In genomic region chr10:70106958-70107791, GRCh38 we compare ENCODE assay signal across 9 cellular contexts. TPM values are rescaled to one million over a fixed set of nuclear protein-coding genes. Genes with fewer than 3 reads are reported as not detected.
DNase-seq lines count a peak whose midpoint lies in the region; ATAC-seq, FAIRE-seq and TF ChIP-seq lines count a peak whose summit lies in the region.
"Had no signal": no experiment of that assay in that cellular context is flagged by ENCODE, and none has a peak within 500 bp of the region (broad histone marks: within the 10 kb centered on the region; RNA-seq: fewer than 3 reads in every experiment).

No MANE protein-coding gene starts in this region.

- no peak overlapping the region for H2BK5ac ChIP-seq in H1 (ENCODE audit: low read depth, low read length)

- no peak overlapping the region for H3K27ac Mint-ChIP-seq in type B pancreatic cell
- H3K27ac Mint-ChIP-seq: activated naive CD8-positive, alpha-beta T cell had no signal

- no peak overlapping the region for H2AK5ac ChIP-seq in H1 (ENCODE audit: low read depth, low read length)

- H3K27me3 ChIP-seq in heart right ventricle (no peaks in the 10 kb centered on the region), H1 (replicated peaks in 1 of 4; ENCODE audit: control insufficient read depth in 3 of 4, extremely low read depth in 1 of 4, insufficient read depth in 3 of 4, low read length in 3 of 4) (no peaks in the 10 kb centered on the region), stomach (no peaks in the 10 kb centered on the region)

- no peak overlapping the region for H3K14ac ChIP-seq in H1 (ENCODE audit: insufficient read length)

- FAIRE-seq in H1 (lab: Jason Lieb, UNC), result peak; percentile 87

- no peak overlapping the region for H2BK120ac ChIP-seq in H1 (replicated peaks; ENCODE audit: low read depth, low read length)

- H4K20me1 ChIP-seq in H1 (replicated peaks in 1 of 2; ENCODE audit: control insufficient read depth in 1 of 2, insufficient read depth in 2 of 2, low read length in 2 of 2), result peaks cover 0 to 4% of the 10 kb centered on the region in 2 experiments

- CTCF ChIA-PET in H1 (lab: Charles Lee; ENCODE audit: partially characterized antibody), result interaction anchor here (0.6 to 13.4 kb wide), 23 partner anchors 7 to 391 kb away, joined by 3 to 155 read pairs (median 4); partner anchors contain the start of gene TYSND1

- H2BK12ac ChIP-seq in H1 (ENCODE audit: low read depth, low read length), result no peak overlapping the region

- no peak overlapping the region for H3K4me2 ChIP-seq in H1 (ENCODE audit: insufficient read depth in 1 of 2, low read depth in 2 of 2, low read length in 2 of 2)

- no peak overlapping the region for H3K23ac ChIP-seq in H1 (ENCODE audit: insufficient read length)

- no peak overlapping the region for H3K4me3 Mint-ChIP-seq in type B pancreatic cell
- H3K4me3 Mint-ChIP-seq: activated naive CD8-positive, alpha-beta T cell had no signal

- H3K4me1 Mint-ChIP-seq in type B pancreatic cell (ENCODE audit: unreplicated experiment), result peaks cover 19% of the 10 kb centered on the region

- H3K36me3 ChIP-seq in heart right ventricle (peaks cover 0 to 54% (median 10%) of the 10 kb centered on the region in 9 donors), H1 (ENCODE audit: control insufficient read depth in 2 of 4, insufficient read depth in 4 of 4, low read length in 3 of 4) (no peaks in the 10 kb centered on the region), stomach (peaks cover 5 to 56% (median 40%) of the 10 kb centered on the region in 4 donors)

- H4K91ac ChIP-seq in H1 (replicated peaks; ENCODE audit: insufficient read length, low read length), result no peak overlapping the region

- peak; percentile 61 to 71 for TF ChIP-seq RAD21 in H1 (IDR thresholded peaks at IDR 0.05 in 1 of 2, conservative IDR thresholded peaks at IDR 0.05 in 1 of 2; ENCODE audit: low read depth in 2 of 2, low read length in 2 of 2)

- H2BK20ac ChIP-seq in H1 (ENCODE audit: low read length), result no peak overlapping the region; the same call in 1 of the 2 replicates

- peaks cover 34% of the 10 kb centered on the region for H3K36me3 Mint-ChIP-seq in type B pancreatic cell

- peak in 3 of 8 donors; percentile 13 to 43 (median 18) for ATAC-seq in heart right ventricle
- ATAC-seq in HG02571 (IDR thresholded peaks at IDR 0.05; ENCODE audit: unreplicated experiment), result no peak
- ATAC-seq in HG03025 (IDR thresholded peaks at IDR 0.05; ENCODE audit: low FRiP score, unreplicated experiment), result no peak

- no peak overlapping the region for H2BK15ac ChIP-seq in H1 (ENCODE audit: low read length)

- H3K56ac ChIP-seq in H1 (replicated peaks; ENCODE audit: insufficient read length, low read depth, low read length), result peak overlapping the region; percentile 53

- H3K9ac ChIP-seq in H1 (replicated peaks in 1 of 4; ENCODE audit: extremely low read depth in 1 of 4, low read depth in 3 of 4, low read length in 3 of 4), result no peak overlapping the region; a peak in 1 of 7 replicates

- TF ChIP-seq POLR2A in H1 (IDR thresholded peaks at IDR 0.05; ENCODE audit: control extremely low read depth in 1 of 2, low read depth in 2 of 2, low read length in 2 of 2), result no peak
- no peak for TF ChIP-seq POLR2A in stomach (IDR thresholded peaks at IDR 0.05)

- H3K4me3 ChIP-seq in heart right ventricle (no peak overlapping the region), H1 (ENCODE audit: extremely low read depth in 1 of 4, insufficient read depth in 2 of 4, low read depth in 3 of 4, low read length in 4 of 4) (no peak overlapping the region), stomach (no peak overlapping the region)

- no peak overlapping the region for H4K5ac ChIP-seq in H1 (ENCODE audit: insufficient read length, low read depth, low read length)

- no peaks in the 10 kb centered on the region for H3K79me1 ChIP-seq in H1 (ENCODE audit: low read depth, low read length)

- intact Hi-C loops in heart right ventricle (cut with DNase I), result no loop called here
- intact Hi-C loops in cardiac septum (cut with DNase I), result no loop called here
- intact Hi-C loops in stomach (cut with DNase I; ENCODE audit: low total_unique reads), result no loop called here

- TF ChIP-seq EP300 in H1 (IDR thresholded peaks at IDR 0.05; ENCODE audit: borderline replicate concordance in 1 of 2, low read depth in 2 of 2, low read length in 2 of 2) (no peak), stomach (IDR thresholded peaks at IDR 0.05) (no peak)

- H2AFZ ChIP-seq in H1 (ENCODE audit: low read length), result no peak overlapping the region

- no peak overlapping the region for H3K18ac ChIP-seq in H1 (ENCODE audit: extremely low read depth, low read length)

- H3K79me2 ChIP-seq in H1 (ENCODE audit: control insufficient read depth in 1 of 2, insufficient read depth in 2 of 2, low read length in 2 of 2), result no peaks in the 10 kb centered on the region

- H3K27ac ChIP-seq in heart right ventricle, result no peak overlapping the region
- H3K27ac ChIP-seq in H1 (ENCODE audit: low read depth, low read length), result no peak overlapping the region
- H3K27ac ChIP-seq in stomach, result no peak overlapping the region

- WGBS in heart right ventricle, 2 donors, result 71 to 74% methylated on average over 22 of the region's 22 CpGs
- WGBS in H1 (ENCODE audit: extremely low coverage in 1 of 2, insufficient coverage in 1 of 2, insufficient read length in 1 of 2, insufficient replicate concordance in 2 of 2, low coverage in 1 of 2, low lambda C conversion rate in 2 of 2, missing lambda C conversion rate in 1 of 2), 2 experiments, result 53% methylated on average over 22 of the region's 22 CpGs; no CpG with 5 or more reads in 1 of the 2 experiments
- WGBS in stomach, 5 donors, result 71 to 79% (median 73%) methylated on average over 20 to 22 of the region's 22 CpGs

- H3K4ac ChIP-seq in H1 (replicated peaks; ENCODE audit: insufficient read length, low read depth, low read length), result peak overlapping the region; percentile 93

- POLR2A ChIA-PET in H1 (lab: Charles Lee; ENCODE audit: partially characterized antibody), result interaction anchor here (0.6 to 1.6 kb wide), 3 partner anchors 9 to 38 kb away, joined by 3 read pairs; no protein-coding TSS in a partner anchor

- TF ChIP-seq CTCF in heart right ventricle (IDR thresholded peaks at IDR 0.05) (peak in 8 of 9 donors; percentile 8 to 51 (median 43)), H1 (IDR thresholded peaks at IDR 0.05; ENCODE audit: control extremely low read depth in 1 of 3, insufficient read depth in 1 of 3, low read depth in 1 of 3, low read length in 3 of 3) (peak; percentile 87 to 99 (median 97)), type B pancreatic cell (conservative IDR thresholded peaks at IDR 0.05) (peak; percentile 75), stomach (IDR thresholded peaks at IDR 0.05) (peak in 3 of 7 experiments; percentile 16 to 34 (median 22))

- H4K8ac ChIP-seq in H1 (ENCODE audit: extremely low read depth, insufficient read depth, low read length), result no peak overlapping the region

- no peaks in the 10 kb centered on the region for H3K9me3 ChIP-seq in heart right ventricle
- H3K9me3 ChIP-seq in H1 (ENCODE audit: insufficient read depth in 2 of 2, low read depth in 1 of 2, low read length in 1 of 2), result no peaks in the 10 kb centered on the region
- no peaks in the 10 kb centered on the region for H3K9me3 ChIP-seq in stomach

- DNase-seq in heart right ventricle, result no peak
- no peak for DNase-seq in cardiac septum (ENCODE audit: low spot score)
- DNase-seq in Kasumi-1 (lab: John Stamatoyannopoulos, UW), result peak; percentile 43 to 59
- DNase-seq in H1 (ENCODE audit: low read depth in 1 of 2, low spot score in 2 of 2), result peak; percentile 29 to 92
- no peak for DNase-seq in type B pancreatic cell (ENCODE audit: extremely low spot score, unreplicated experiment)
- no peak for DNase-seq in stomach

- no peaks in the 10 kb centered on the region for H3K27me3 Mint-ChIP-seq in type B pancreatic cell
- H3K27me3 Mint-ChIP-seq: activated naive CD8-positive, alpha-beta T cell had no signal

- H3K9me3 Mint-ChIP-seq in type B pancreatic cell, result no peaks in the 10 kb centered on the region

- no peaks in the 10 kb centered on the region for H3K23me2 ChIP-seq in H1 (ENCODE audit: low read depth, low read length)

- H3K4me1 ChIP-seq in heart right ventricle, result no peaks in the 10 kb centered on the region
- peaks cover 0 to 2% (median 2%) of the 10 kb centered on the region in 4 experiments; a peak in 2 of 7 replicates for H3K4me1 ChIP-seq in H1 (replicated peaks in 1 of 4; ENCODE audit: control insufficient read depth in 3 of 4, insufficient read depth in 4 of 4, low read length in 3 of 4)
- no peaks in the 10 kb centered on the region for H3K4me1 ChIP-seq in stomach

RNA-seq across cellular contexts. Expression of gene AIFM2, which starts 25.4 kb away (rescaled TPM):
- total RNA-seq in heart right ventricle (10 to 100 TPM; 14.1 to 22.9 (median 17.5) TPM), cardiac septum (19.4 TPM), type B pancreatic cell (ENCODE audit: low replicate concordance) (5.8 and 8.9 TPM in 2 replicates), stomach (10 to 100 TPM in 1 of 5 donors, 1 to 10 TPM in 4; 4.5 to 12.9 (median 5.8) TPM)
- polyA plus RNA-seq in heart right ventricle (10 to 100 TPM; 20.6 to 27.0 TPM), H1 (2011; rRNA removed) (3.5 and 4.0 TPM in 2 replicates), stomach (10 to 100 TPM in 2 of 3 donors, 1 to 10 TPM in 1; 6.3 to 14.5 (median 10.6) TPM)
- 3.0 and 4.0 TPM in 2 replicates for total RNA-seq in H1 (2021; fragmentation: NEBNext Ultra II Directional; extraction: Animal tissue kit (Norgen Biotek cat#: 25700))
- polyA plus RNA-seq in H1 (2011; cell fraction: cytosol; rRNA removed), result 3.3 TPM
- 4.1 TPM for polyA plus RNA-seq in H1 (2011; cell fraction: nucleus; rRNA removed)
- polyA plus RNA-seq in H1 (2012, experiment 1 of 2), result 2.5 to 5.1 TPM (median 4.2 TPM) in 4 replicates
- polyA plus RNA-seq in H1 (2012, experiment 2 of 2), result 2.3 TPM
- polyA plus RNA-seq in H1 (2013, experiment 1 of 2), result 1.8 TPM
- polyA plus RNA-seq in H1 (2013, experiment 2 of 2), result 1.6 TPM
- 2.2 and 2.3 TPM in 2 replicates for polyA minus RNA-seq in H1 (2011; rRNA and poly(A)+ RNA removed)
- 2.7 TPM for polyA minus RNA-seq in H1 (2011; cell fraction: cytosol; rRNA and poly(A)+ RNA removed)
- polyA minus RNA-seq in H1 (2011; cell fraction: nucleus; rRNA and poly(A)+ RNA removed), result 1.4 TPM

RNA-seq across cellular contexts. Expression of gene TYSND1, which starts 39.3 kb away (rescaled TPM):
- 1 to 10 TPM; 3.5 to 6.5 (median 4.6) TPM for total RNA-seq in heart right ventricle
- polyA plus RNA-seq in heart right ventricle, result 1 to 10 TPM; 2.6 to 6.1 TPM
- total RNA-seq in cardiac septum, result 5.2 TPM
- total RNA-seq in H1 (2021; fragmentation: NEBNext Ultra II Directional; extraction: Animal tissue kit (Norgen Biotek cat#: 25700)), result 14.1 and 15.0 TPM in 2 replicates
- polyA plus RNA-seq in H1 (2011; rRNA removed), result 11.9 and 15.9 TPM in 2 replicates
- 13.0 TPM for polyA plus RNA-seq in H1 (2011; cell fraction: cytosol; rRNA removed)
- polyA plus RNA-seq in H1 (2011; cell fraction: nucleus; rRNA removed), result 39.9 TPM
- polyA plus RNA-seq in H1 (2012, experiment 1 of 2), result 10.9 to 15.9 TPM (median 14.0 TPM) in 4 replicates
- 14.2 TPM for polyA plus RNA-seq in H1 (2012, experiment 2 of 2)
- polyA plus RNA-seq in H1 (2013, experiment 1 of 2), result 9.2 TPM
- 9.0 TPM for polyA plus RNA-seq in H1 (2013, experiment 2 of 2)
- 9.3 and 10.3 TPM in 2 replicates for polyA minus RNA-seq in H1 (2011; rRNA and poly(A)+ RNA removed)
- 6.7 TPM for polyA minus RNA-seq in H1 (2011; cell fraction: cytosol; rRNA and poly(A)+ RNA removed)
- polyA minus RNA-seq in H1 (2011; cell fraction: nucleus; rRNA and poly(A)+ RNA removed), result 14.4 TPM
- 17.5 and 18.1 TPM in 2 replicates for total RNA-seq in type B pancreatic cell (ENCODE audit: low replicate concordance)
- 10 to 100 TPM in 1 of 5 donors, 1 to 10 TPM in 4; 1.2 to 79.4 (median 3.9) TPM for total RNA-seq in stomach
- 10 to 100 TPM in 1 of 3 donors, 1 to 10 TPM in 2; 4.8 to 16.3 (median 5.5) TPM for polyA plus RNA-seq in stomach

RNA-seq across cellular contexts. Expression of gene MACROH2A2, which starts 54.5 kb away (rescaled TPM):
- total RNA-seq in heart right ventricle, result 10 to 100 TPM; 10.0 to 17.5 (median 13.3) TPM
- 10 to 100 TPM; 10.3 to 12.3 TPM for polyA plus RNA-seq in heart right ventricle
- total RNA-seq in cardiac septum, result 15.3 TPM
- 7.8 and 7.9 TPM in 2 replicates for total RNA-seq in H1 (2021; fragmentation: NEBNext Ultra II Directional; extraction: Animal tissue kit (Norgen Biotek cat#: 25700))
- 9.3 and 12.4 TPM in 2 replicates for polyA plus RNA-seq in H1 (2011; rRNA removed)
- 13.6 TPM for polyA plus RNA-seq in H1 (2011; cell fraction: cytosol; rRNA removed)
- polyA plus RNA-seq in H1 (2011; cell fraction: nucleus; rRNA removed), result 11.5 TPM
- 14.4 to 23.3 TPM (median 20.2 TPM) in 4 replicates for polyA plus RNA-seq in H1 (2012, experiment 1 of 2)
- polyA plus RNA-seq in H1 (2012, experiment 2 of 2), result 16.6 TPM
- polyA plus RNA-seq in H1 (2013, experiment 1 of 2), result 8.2 TPM
- 9.1 TPM for polyA plus RNA-seq in H1 (2013, experiment 2 of 2)
- polyA minus RNA-seq in H1 (2011; rRNA and poly(A)+ RNA removed), result 4.5 and 6.0 TPM in 2 replicates
- 8.1 TPM for polyA minus RNA-seq in H1 (2011; cell fraction: cytosol; rRNA and poly(A)+ RNA removed)
- polyA minus RNA-seq in H1 (2011; cell fraction: nucleus; rRNA and poly(A)+ RNA removed), result 4.3 TPM
- total RNA-seq in type B pancreatic cell (ENCODE audit: low replicate concordance), result 55.0 and 117 TPM in 2 replicates
- total RNA-seq in stomach, result 10 to 100 TPM in 2 of 5 donors, 1 to 10 TPM in 3; 6.7 to 19.3 (median 9.8) TPM
- polyA plus RNA-seq in stomach, result 10 to 100 TPM in 1 of 3 donors, 1 to 10 TPM in 2; 7.7 to 12.7 (median 9.8) TPM

Comparison
In these comparisons a context has a peak if more than half of its experiments do, and no peak if none do; other contexts are left out.
1. DNase-seq: peak in Kasumi-1 (2 of 2) and H1 (2 of 2); none in heart right ventricle (0 of 2), cardiac septum (single experiment), type B pancreatic cell (single experiment) and stomach (single experiment).